1 cellular context compared by ENCODE assay signal in the genomic region with DNA sequence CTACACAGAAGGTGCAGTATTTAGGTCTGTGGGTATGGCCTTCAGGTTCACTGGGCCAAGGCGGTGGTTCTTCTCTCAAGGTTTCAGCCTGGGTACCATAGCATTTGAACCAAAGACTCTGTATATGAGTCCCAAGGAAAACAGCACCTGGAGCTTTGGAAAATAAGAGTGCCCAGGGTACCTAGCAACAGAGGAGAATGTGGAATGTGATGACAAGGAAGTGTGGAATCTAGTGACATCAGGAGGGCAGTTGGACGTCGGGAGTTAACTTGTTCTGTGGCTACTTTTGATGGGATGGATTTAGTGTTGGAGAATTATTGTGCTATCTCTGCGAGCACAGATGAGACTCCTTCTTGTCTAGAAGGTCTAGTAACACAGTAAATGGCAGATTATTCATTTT.
TF ChIP-seq lines count a peak whose summit lies in the region.

No MANE protein-coding gene starts in this region.

TF ChIP-seq in Ishikawa, 13 proteins besides CTCF, POLR2A, EP300 and RAD21:
- TF ChIP-seq ZBTB7A (IDR thresholded peaks at IDR 0.05; ENCODE audit: low read depth) (no peak), TAF1 (IDR thresholded peaks at IDR 0.05; ENCODE audit: low read depth) (no peak), CREB1 (IDR thresholded peaks at IDR 0.05; ENCODE audit: low read depth) (no peak), CEBPB (IDR thresholded peaks at IDR 0.05) (no peak), REST (IDR thresholded peaks at IDR 0.05; ENCODE audit: low read depth) (no peak), USF1 (IDR thresholded peaks at IDR 0.05) (no peak), TEAD4 (IDR thresholded peaks at IDR 0.05) (peak; percentile 69), EGR1 (IDR thresholded peaks at IDR 0.05) (no peak)
- TF ChIP-seq, protein P1, sequence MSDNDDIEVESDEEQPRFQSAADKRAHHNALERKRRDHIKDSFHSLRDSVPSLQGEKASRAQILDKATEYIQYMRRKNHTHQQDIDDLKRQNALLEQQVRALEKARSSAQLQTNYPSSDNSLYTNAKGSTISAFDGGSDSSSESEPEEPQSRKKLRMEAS (IDR thresholded peaks at IDR 0.05) = no peak
